ENCODE assay signal across 23 cellular contexts in genomic region chr17:68534714-68535113, GRCh38. TPM values are rescaled to one million over a fixed set of nuclear protein-coding genes. Genes with fewer than 3 reads are reported as not detected.
DNase-seq lines count a peak whose midpoint lies in the region; ATAC-seq and TF ChIP-seq lines count a peak whose summit lies in the region.
"Had no signal": no experiment of that assay in that cellular context is flagged by ENCODE, and none has a peak within 500 bp of the region (broad histone marks: within the 10 kb centered on the region; RNA-seq: fewer than 3 reads in every experiment).

No MANE protein-coding gene starts in this region.

- H3K4me2 ChIP-seq in GM23248 (ENCODE audit: unreplicated experiment) (no peak overlapping the region), osteoblast (ENCODE audit: insufficient read depth, low read length) (no peak overlapping the region), neural progenitor cell (no peak overlapping the region)

- H4K20me1 ChIP-seq in GM23248 (ENCODE audit: insufficient read depth) (no peaks in the 10 kb centered on the region), osteoblast (ENCODE audit: insufficient read depth, low read length) (no peaks in the 10 kb centered on the region), neural progenitor cell (ENCODE audit: low read depth) (no peaks in the 10 kb centered on the region)

- no peaks in the 10 kb centered on the region for H3K9me2 ChIP-seq in GM23248 (ENCODE audit: insufficient read depth)

- H3K36me3 ChIP-seq in GM23248 (ENCODE audit: low read depth) (peaks cover 61% of the 10 kb centered on the region), osteoblast (ENCODE audit: insufficient read depth, low read length) (peaks cover 95% of the 10 kb centered on the region), neural progenitor cell (peaks cover 13% of the 10 kb centered on the region)

- intact Hi-C loops in activated T-helper 2 cell treated with anti-CD3 and anti-CD28 coated beads, Interferon-gamma antibody, Interleukin-2, Interleukin-4, amounts not matched to agents 10 μg/mL and 5 μg/mL and 100 μg/mL, durations not matched to agents 14 hours and 24 hours and 36 hours (cut with micrococcal nuclease) = loop anchor here (10.0 kb wide), 2 partner anchors 80 to 230 kb away; no protein-coding TSS in a partner anchor

- H3K27ac Mint-ChIP-seq in activated T-cell treated with anti-CD3 and anti-CD28 coated beads, Interleukin-2, amount 50 U/mL, for 72 hours = peak overlapping the region; percentile 42
- H3K27ac Mint-ChIP-seq in effector memory CD8-positive, alpha-beta T cell = peak overlapping the region; percentile 6 to 51
- H3K27ac Mint-ChIP-seq in activated T-helper 2 cell treated with anti-CD3 and anti-CD28 coated beads, Interferon-gamma antibody, Interleukin-2, Interleukin-4, amounts not matched to agents 10 μg/mL and 5 μg/mL and 100 μg/mL, durations not matched to agents 14 hours and 24 hours and 36 hours = no peak overlapping the region
- no peak overlapping the region for H3K27ac Mint-ChIP-seq in neural progenitor cell

- no peak overlapping the region for H3K9ac ChIP-seq in GM23248
- no peak overlapping the region for H3K9ac ChIP-seq in neural progenitor cell

- no peaks in the 10 kb centered on the region for H3K9me3 Mint-ChIP-seq in activated T-cell treated with anti-CD3 and anti-CD28 coated beads, Interleukin-2, amount 50 U/mL, for 72 hours
- no peaks in the 10 kb centered on the region for H3K9me3 Mint-ChIP-seq in effector memory CD8-positive, alpha-beta T cell
- no peaks in the 10 kb centered on the region for H3K9me3 Mint-ChIP-seq in activated T-helper 2 cell treated with anti-CD3 and anti-CD28 coated beads, Interferon-gamma antibody, Interleukin-2, Interleukin-4, amounts not matched to agents 10 μg/mL and 5 μg/mL and 100 μg/mL, durations not matched to agents 14 hours and 24 hours and 36 hours
- no peaks in the 10 kb centered on the region for H3K9me3 Mint-ChIP-seq in neural progenitor cell
- H3K9me3 Mint-ChIP-seq: CD8-positive, alpha-beta memory T cell had no signal

- TF ChIP-seq CTCF in osteoblast (IDR thresholded peaks at IDR 0.05; ENCODE audit: extremely low read depth, low read depth, low read length) (no peak), neural progenitor cell (IDR thresholded peaks at IDR 0.05) (no peak)

- WGBS in GM23248 (ENCODE audit: low coverage in 1 of 2, low lambda C conversion rate in 2 of 2, missing lambda C conversion rate in 2 of 2), 2 experiments = 79 to 81% methylated on average over 6 of the region's 6 CpGs

- H3K36me3 Mint-ChIP-seq in activated T-cell treated with anti-CD3 and anti-CD28 coated beads, Interleukin-2, amount 50 U/mL, for 72 hours (ENCODE audit: insufficient read depth in 2 of 2) = peaks cover 5 to 27% of the 10 kb centered on the region in 2 donors
- H3K36me3 Mint-ChIP-seq in effector memory CD8-positive, alpha-beta T cell (ENCODE audit: insufficient read depth) = peaks cover 63% of the 10 kb centered on the region
- peaks cover 71% of the 10 kb centered on the region for H3K36me3 Mint-ChIP-seq in activated T-helper 2 cell treated with anti-CD3 and anti-CD28 coated beads, Interferon-gamma antibody, Interleukin-2, Interleukin-4, amounts not matched to agents 10 μg/mL and 5 μg/mL and 100 μg/mL, durations not matched to agents 14 hours and 24 hours and 36 hours (ENCODE audit: low read depth)
- H3K36me3 Mint-ChIP-seq in neural progenitor cell = peaks cover 30% of the 10 kb centered on the region

- no peak for DNase-seq in activated T-cell treated with anti-CD3 and anti-CD28 coated beads, Interleukin-2, amount 50 U/mL, for 72 hours
- DNase-seq in activated T-cell treated with anti-CD3 and anti-CD28 coated beads, Interleukin-2, amount 50 U/mL, for 48 hours = no peak
- no peak for DNase-seq in GM23248
- no peak for DNase-seq in effector memory CD8-positive, alpha-beta T cell
- no peak for DNase-seq in osteoblast (ENCODE audit: insufficient read length, low spot score, missing footprints)
- DNase-seq in NCI-H524 treated with DMSO at 0.1 percent for 48 hours (lab: John Stamatoyannopoulos, UW) = no peak
- no peak for DNase-seq in activated T-helper 2 cell treated with anti-CD3 and anti-CD28 coated beads, Interferon-gamma antibody, Interleukin-2, Interleukin-4, amounts not matched to agents 10 μg/mL and 5 μg/mL and 100 μg/mL, durations not matched to agents 14 hours and 24 hours and 36 hours (ENCODE audit: low spot score)
- DNase-seq in neural progenitor cell (ENCODE audit: low spot score) = no peak
- DNase-seq: C1 segment of cervical spinal cord; CD8-positive, alpha-beta memory T cell; GDM1; GOT3; MG63; NCI-H1092; NCI-H1436 treated with DMSO at 0.1 percent for 48 hours; NCI-H1930; NCI-H2227 treated with DMSO at 0.1 percent for 48 hours; NCI-H510A treated with DMSO at 0.1 percent for 48 hours; NCI-H774; NK-92 treated with Interleukin-12 subunit alpha and Interleukin-12 subunit beta, amount 100 ng/mL, for 24 hours; SIG-M5 had no signal

- peaks cover 26% of the 10 kb centered on the region for H3K79me2 ChIP-seq in GM23248 (ENCODE audit: insufficient read depth)
- H3K79me2 ChIP-seq in osteoblast (ENCODE audit: insufficient read depth, low read length) = peaks cover under 1% of the 10 kb centered on the region
- H3K79me2 ChIP-seq in neural progenitor cell (ENCODE audit: low read depth) = no peaks in the 10 kb centered on the region

- H3K4me1 ChIP-seq in GM23248 (ENCODE audit: insufficient read depth) (0 out of 2 replicates have a peak, but pooled peaks cover 10% of the 10 kb centered on the region), osteoblast (ENCODE audit: insufficient read depth, low read length) (peaks cover 20% of the 10 kb centered on the region), neural progenitor cell (no peaks in the 10 kb centered on the region)

- in situ Hi-C loops in GM23248 (cut with MboI) = loop anchor here (25.0 kb wide), 1 partner anchor 703 kb away; the partner anchor contains the start of gene ABCA10

- no peak overlapping the region for H2AFZ ChIP-seq in GM23248
- no peak overlapping the region for H2AFZ ChIP-seq in osteoblast (ENCODE audit: low read length)
- H2AFZ ChIP-seq in neural progenitor cell (replicated peaks) = no peak overlapping the region

- H3F3A ChIP-seq in GM23248 (ENCODE audit: insufficient read depth) (peaks cover 63% of the 10 kb centered on the region), neural progenitor cell (ENCODE audit: low read depth) (no peaks in the 10 kb centered on the region)

- H3K9me3 ChIP-seq in GM23248 (ENCODE audit: low read depth) (no peaks in the 10 kb centered on the region), osteoblast (ENCODE audit: low read depth, low read length) (no peaks in the 10 kb centered on the region), neural progenitor cell (ENCODE audit: low read depth) (no peaks in the 10 kb centered on the region)
- H3K9me3 ChIP-seq: MG63 had no signal

- no peaks in the 10 kb centered on the region for H3K27me3 Mint-ChIP-seq in activated T-cell treated with anti-CD3 and anti-CD28 coated beads, Interleukin-2, amount 50 U/mL, for 72 hours (ENCODE audit: low read depth)
- H3K27me3 Mint-ChIP-seq in effector memory CD8-positive, alpha-beta T cell = no peaks in the 10 kb centered on the region
- H3K27me3 Mint-ChIP-seq in activated T-helper 2 cell treated with anti-CD3 and anti-CD28 coated beads, Interferon-gamma antibody, Interleukin-2, Interleukin-4, amounts not matched to agents 10 μg/mL and 5 μg/mL and 100 μg/mL, durations not matched to agents 14 hours and 24 hours and 36 hours (ENCODE audit: low read depth) = no peaks in the 10 kb centered on the region
- H3K27me3 Mint-ChIP-seq in neural progenitor cell (ENCODE audit: insufficient read depth, low read depth) = no peaks in the 10 kb centered on the region
- H3K27me3 Mint-ChIP-seq: CD8-positive, alpha-beta memory T cell had no signal

- peak overlapping the region; percentile 23; the same call in 1 of the 2 replicates for H3K27ac ChIP-seq in GM23248
- H3K27ac ChIP-seq in osteoblast (ENCODE audit: low read depth, low read length) = peak overlapping the region; percentile 55
- H3K27ac ChIP-seq in neural progenitor cell = no peak overlapping the region

- H3K27me3 ChIP-seq in GM23248 (replicated peaks; ENCODE audit: insufficient read depth) = no peaks in the 10 kb centered on the region
- H3K27me3 ChIP-seq in osteoblast (ENCODE audit: insufficient read depth, low read length) = no peaks in the 10 kb centered on the region
- H3K27me3 ChIP-seq in neural progenitor cell = no peaks in the 10 kb centered on the region
- H3K27me3 ChIP-seq: MG63 had no signal

- no peak overlapping the region for H3K4me3 Mint-ChIP-seq in activated T-cell treated with anti-CD3 and anti-CD28 coated beads, Interleukin-2, amount 50 U/mL, for 72 hours
- H3K4me3 Mint-ChIP-seq in effector memory CD8-positive, alpha-beta T cell = no peak overlapping the region
- H3K4me3 Mint-ChIP-seq in activated T-helper 2 cell treated with anti-CD3 and anti-CD28 coated beads, Interferon-gamma antibody, Interleukin-2, Interleukin-4, amounts not matched to agents 10 μg/mL and 5 μg/mL and 100 μg/mL, durations not matched to agents 14 hours and 24 hours and 36 hours (ENCODE audit: low read depth) = no peak overlapping the region
- no peak overlapping the region for H3K4me3 Mint-ChIP-seq in neural progenitor cell
- H3K4me3 Mint-ChIP-seq: CD8-positive, alpha-beta memory T cell had no signal

- ATAC-seq in activated T-cell treated with anti-CD3 and anti-CD28 coated beads, Interleukin-2, amount 50 U/mL, for 72 hours (replicated peaks in 1 of 2) = no peak
- no peak for ATAC-seq in effector memory CD8-positive, alpha-beta T cell (replicated peaks)
- ATAC-seq: K562, Panc1 had no signal

- H3K4me1 Mint-ChIP-seq in activated T-cell treated with anti-CD3 and anti-CD28 coated beads, Interleukin-2, amount 50 U/mL, for 72 hours (ENCODE audit: low read depth) = peaks cover 11% of the 10 kb centered on the region
- peaks cover 3 to 12% of the 10 kb centered on the region in 2 donors for H3K4me1 Mint-ChIP-seq in effector memory CD8-positive, alpha-beta T cell (ENCODE audit: low read depth in 2 of 2)
- H3K4me1 Mint-ChIP-seq in activated T-helper 2 cell treated with anti-CD3 and anti-CD28 coated beads, Interferon-gamma antibody, Interleukin-2, Interleukin-4, amounts not matched to agents 10 μg/mL and 5 μg/mL and 100 μg/mL, durations not matched to agents 14 hours and 24 hours and 36 hours (ENCODE audit: low read depth) = peaks cover 7% of the 10 kb centered on the region
- no peaks in the 10 kb centered on the region for H3K4me1 Mint-ChIP-seq in neural progenitor cell

- H3K4me3 ChIP-seq in GM23248 = no peak overlapping the region
- no peak overlapping the region for H3K4me3 ChIP-seq in osteoblast (ENCODE audit: insufficient read depth, low read length)
- H3K4me3 ChIP-seq in neural progenitor cell = no peak overlapping the region
- H3K4me3 ChIP-seq: K562, MG63 had no signal

RNA-seq across cellular contexts. Expression of gene PRKAR1A, which starts 22.5 kb away (rescaled TPM):
- 100 to 1,000 TPM; 245 to 252 TPM for total RNA-seq in activated T-cell treated with anti-CD3 and anti-CD28 coated beads, Interleukin-2, amount 50 U/mL, for 72 hours
- 281 and 287 TPM in 2 replicates for total RNA-seq in GM23248 (2014; rRNA removed; shearing (Covaris generic))
- 331 and 332 TPM in 2 replicates for polyA plus RNA-seq in GM23248 (2016; fragmentation: Nextera tagmentation; extraction: Ambion mirVana)
- total RNA-seq in osteoblast (234 and 259 TPM in 2 replicates), neural progenitor cell (ENCODE audit: low replicate concordance) (155 and 168 TPM in 2 replicates)
- 263 and 265 TPM in 2 replicates for total RNA-seq in activated T-helper 2 cell treated with anti-CD3 and anti-CD28 coated beads, Interferon-gamma antibody, Interleukin-2, Interleukin-4, amounts not matched to agents 10 μg/mL and 5 μg/mL and 100 μg/mL, durations not matched to agents 14 hours and 24 hours and 36 hours

Comparison
In these comparisons a context has a peak if more than half of its experiments do, and no peak if none do; other contexts are left out.
1. H3K27ac Mint-ChIP-seq: peak in activated T-cell treated with anti-CD3 and anti-CD28 coated beads, Interleukin-2, amount 50 U/mL, for 72 hours (single experiment) and effector memory CD8-positive, alpha-beta T cell (2 of 2); none in activated T-helper 2 cell treated with anti-CD3 and anti-CD28 coated beads, Interferon-gamma antibody, Interleukin-2, Interleukin-4, amounts not matched to agents 10 μg/mL and 5 μg/mL and 100 μg/mL, durations not matched to agents 14 hours and 24 hours and 36 hours (single experiment) and neural progenitor cell (single experiment).